ENCODE assay signal across 23 cellular contexts in the genomic region with DNA sequence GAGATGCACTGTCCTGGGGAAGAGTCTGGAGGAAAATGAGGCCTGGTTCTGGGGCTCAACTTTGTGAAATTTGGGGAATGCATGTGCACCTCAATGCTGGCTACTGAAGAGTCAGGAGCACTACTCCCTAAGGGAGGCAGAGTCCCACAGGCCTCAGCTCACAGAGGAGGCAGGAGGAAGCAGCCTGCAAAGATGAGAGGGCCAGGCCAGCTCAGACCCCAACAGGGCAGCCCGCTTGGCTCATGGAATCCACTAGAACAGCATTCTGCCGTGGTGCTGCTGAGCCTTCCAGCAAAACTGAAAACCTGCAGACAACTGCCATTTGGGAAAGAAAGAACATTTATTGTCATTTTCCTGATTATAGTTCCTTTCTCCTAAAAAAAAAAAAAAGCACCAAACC.
"Had no signal": no experiment of that assay in that cellular context is flagged by ENCODE, and none has a peak within 500 bp of the region (broad histone marks: within the 10 kb centered on the region; RNA-seq: fewer than 3 reads in every experiment).

No MANE protein-coding gene starts in this region.

- H3K4me3 ChIP-seq: dorsolateral prefrontal cortex, esophagus muscularis mucosa, gastrocnemius medialis, left lung, lung, psoas muscle, skin epidermis, suprapubic skin, thyroid gland, vagina had no signal

- H3K4me1 ChIP-seq: esophagus muscularis mucosa, gastrocnemius medialis, left lung, psoas muscle, suprapubic skin, thyroid gland, vagina had no signal

- H3K27ac Mint-ChIP-seq: nephron progenitor cell had no signal

- DNase-seq: cortex of kidney; dorsolateral prefrontal cortex; effector CD8-positive, alpha-beta T cell; gastrocnemius medialis; glutamatergic neuron; islet precursor cell; left lung; mesendoderm; naive B cell; nephron progenitor cell; psoas muscle; retina; stimulated activated CD4-positive, alpha-beta T cell treated with anti-CD3 and anti-CD28 coated beads, Interleukin-12 subunit alpha, Interleukin-12 subunit beta, amount 100 ng/mL, for 4 hours; stimulated activated naive CD4-positive, alpha-beta T cell treated with Interleukin-2 at 50 U/mL for 16 hours; thyroid gland had no signal

- H3K4me1 Mint-ChIP-seq: naive B cell had no signal

- H3K27ac ChIP-seq: epithelial cell of prostate, esophagus muscularis mucosa, gastrocnemius medialis, left lung, psoas muscle, skin epidermis, suprapubic skin, thyroid gland, vagina had no signal

- ATAC-seq: gastrocnemius medialis, left lung, psoas muscle, sciatic nerve had no signal

- H3K27me3 ChIP-seq: dorsolateral prefrontal cortex, gastrocnemius medialis, left lung, suprapubic skin, thyroid gland, vagina had no signal

- H3K9me3 Mint-ChIP-seq: type B pancreatic cell had no signal

- H3K4me3 Mint-ChIP-seq: naive B cell, nephron progenitor cell, type B pancreatic cell had no signal

- H3K36me3 Mint-ChIP-seq: naive B cell, type B pancreatic cell had no signal

- H3K9me3 ChIP-seq: esophagus muscularis mucosa, gastrocnemius medialis, left lung, psoas muscle, suprapubic skin, thyroid gland, vagina had no signal

- H3K27me3 Mint-ChIP-seq: type B pancreatic cell had no signal

- H3K36me3 ChIP-seq: gastrocnemius medialis, left lung, suprapubic skin, thyroid gland, vagina had no signal
